Comparison of ENCODE assay signal across 1 cellular context in the genomic region with DNA sequence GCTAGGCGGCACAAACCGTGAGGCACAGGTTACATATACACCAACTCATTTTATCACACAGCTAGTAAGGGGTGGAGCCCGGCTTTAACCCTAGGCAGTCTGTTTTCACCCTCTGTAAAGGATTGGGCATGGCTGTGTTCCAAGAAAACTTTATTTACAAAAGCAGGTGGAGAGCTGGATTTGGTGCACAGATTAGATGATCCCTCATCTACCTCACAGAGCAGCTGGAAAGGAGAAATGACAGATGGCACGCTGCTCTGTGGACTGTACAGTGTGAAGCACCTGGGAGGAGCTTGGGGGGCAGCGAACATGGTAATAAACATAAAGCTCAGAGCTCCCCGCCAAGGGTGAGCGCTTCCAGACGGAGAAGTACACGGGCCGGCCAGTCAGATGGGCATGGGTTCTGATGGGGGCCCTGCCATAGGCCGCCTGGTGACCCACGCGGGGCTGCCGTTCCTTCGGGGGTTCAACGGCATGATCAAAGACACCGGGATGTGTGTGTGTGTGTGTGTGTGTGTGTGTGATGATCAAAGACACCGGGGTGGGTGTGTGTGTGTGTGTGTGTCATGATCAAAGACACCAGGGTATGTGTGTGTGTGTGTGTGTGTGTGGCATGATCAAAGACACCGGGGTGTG.
A peak's percentile ranks its signal among the peaks of the same experiment; 100 is the strongest.
TF ChIP-seq lines count a peak whose summit lies in the region.

No MANE protein-coding gene starts in this region.

TF ChIP-seq in HepG2, 621 proteins besides CTCF, POLR2A, EP300 and RAD21 (continued from another document and continues in another):
- TF ChIP-seq PRDM10 (CRISPR knock-in tag; IDR thresholded peaks at IDR 0.05; ENCODE audit: low read depth) (no peak), CBX1 (IDR thresholded peaks at IDR 0.05; ENCODE audit: low read depth) (no peak), NFE2 (CRISPR knock-in tag; IDR thresholded peaks at IDR 0.05) (no peak), PREB (CRISPR knock-in tag; IDR thresholded peaks at IDR 0.05) (no peak), HOXA9 (CRISPR knock-in tag; IDR thresholded peaks at IDR 0.05; ENCODE audit: borderline replicate concordance) (no peak), ZNF562 (CRISPR knock-in tag; IDR thresholded peaks at IDR 0.05; ENCODE audit: borderline replicate concordance) (no peak), ZNF33B (CRISPR knock-in tag; IDR thresholded peaks at IDR 0.05) (no peak; the same call in 1 of the 2 replicates), MXI1 (IDR thresholded peaks at IDR 0.05; ENCODE audit: borderline replicate concordance, low read depth, low read length) (no peak), TEAD2 (CRISPR knock-in tag; IDR thresholded peaks at IDR 0.05) (no peak), MED13 (CRISPR knock-in tag; IDR thresholded peaks at IDR 0.05) (no peak), ZBTB21 (CRISPR knock-in tag; IDR thresholded peaks at IDR 0.05) (no peak), TBL1XR1 (IDR thresholded peaks at IDR 0.05; ENCODE audit: borderline replicate concordance, low read length, partially characterized antibody) (no peak), NFIC (IDR thresholded peaks at IDR 0.05; ENCODE audit: low read length) (no peak), CREB1 (IDR thresholded peaks at IDR 0.05) (no peak), CREB1 (CRISPR knock-in tag; IDR thresholded peaks at IDR 0.05) (no peak), NR2F2 (IDR thresholded peaks at IDR 0.05; ENCODE audit: borderline replicate concordance, low read depth) (no peak), FIP1L1 (IDR thresholded peaks at IDR 0.05; ENCODE audit: borderline replicate concordance, insufficient read depth, low read depth, low read length) (no peak), TRIM24 (CRISPR knock-in tag; IDR thresholded peaks at IDR 0.05) (no peak), KMT2B (CRISPR knock-in tag; IDR thresholded peaks at IDR 0.05) (no peak), MTF1 (CRISPR knock-in tag; IDR thresholded peaks at IDR 0.05) (no peak), ZSCAN9 (CRISPR knock-in tag; IDR thresholded peaks at IDR 0.05; ENCODE audit: borderline replicate concordance) (no peak), ZNF20 (CRISPR knock-in tag; IDR thresholded peaks at IDR 0.05) (no peak), ZNF225 (CRISPR knock-in tag; IDR thresholded peaks at IDR 0.05) (no peak), ZNF558 (CRISPR knock-in tag; IDR thresholded peaks at IDR 0.05; ENCODE audit: borderline replicate concordance) (no peak), ZNF337 (CRISPR knock-in tag; IDR thresholded peaks at IDR 0.05; ENCODE audit: borderline replicate concordance, low read depth) (no peak), TCF12 (IDR thresholded peaks at IDR 0.05) (no peak), TCF12 (CRISPR knock-in tag; IDR thresholded peaks at IDR 0.05) (no peak), ZIK1 (CRISPR knock-in tag; IDR thresholded peaks at IDR 0.05; ENCODE audit: borderline replicate concordance, low read depth) (no peak), SYNCRIP (IDR thresholded peaks at IDR 0.05; ENCODE audit: insufficient read depth, low read depth, low read length) (no peak), ZNF414 (CRISPR knock-in tag; IDR thresholded peaks at IDR 0.05) (no peak; the same call in none of the 2 replicates), HOXA7 (CRISPR knock-in tag; IDR thresholded peaks at IDR 0.05) (no peak), RXRA (CRISPR knock-in tag; IDR thresholded peaks at IDR 0.05) (no peak), ZSCAN21 (CRISPR knock-in tag; IDR thresholded peaks at IDR 0.05; ENCODE audit: borderline replicate concordance) (0 out of 2 replicates have a peak, but pooled peaks have one; percentile 32), NR3C1 (CRISPR knock-in tag; IDR thresholded peaks at IDR 0.05) (no peak), PHB2 (IDR thresholded peaks at IDR 0.05; ENCODE audit: partially characterized antibody) (no peak), ZNF605 (CRISPR knock-in tag; IDR thresholded peaks at IDR 0.05) (peak; percentile 22; the same call in 1 of the 2 replicates), ZNF552 (CRISPR knock-in tag; IDR thresholded peaks at IDR 0.05; ENCODE audit: borderline replicate concordance) (no peak), MXD4 (CRISPR knock-in tag; IDR thresholded peaks at IDR 0.05) (peak; percentile 53; the same call in 1 of the 2 replicates), RFX3 (CRISPR knock-in tag; IDR thresholded peaks at IDR 0.05) (no peak), NKX3-1 (CRISPR knock-in tag; IDR thresholded peaks at IDR 0.05) (no peak), DNMT3B (CRISPR knock-in tag; conservative IDR thresholded peaks at IDR 0.05) (no peak), NCOA1 (CRISPR knock-in tag; IDR thresholded peaks at IDR 0.05) (no peak; the same call in 1 of the 2 replicates), ZNF367 (CRISPR knock-in tag; IDR thresholded peaks at IDR 0.05; ENCODE audit: borderline replicate concordance) (no peak), NR2F6 (IDR thresholded peaks at IDR 0.05) (0 out of 2 replicates have a peak, but pooled peaks have one; percentile 22), NR2F6 (CRISPR knock-in tag; IDR thresholded peaks at IDR 0.05) (no peak), HNRNPK (IDR thresholded peaks at IDR 0.05; ENCODE audit: low read depth, low read length, poor library complexity, severe bottlenecking) (no peak), DDIT3 (CRISPR knock-in tag; IDR thresholded peaks at IDR 0.05) (no peak), ZNF431 (CRISPR knock-in tag; IDR thresholded peaks at IDR 0.05; ENCODE audit: borderline replicate concordance, low read depth) (no peak), ZNF547 (CRISPR knock-in tag; IDR thresholded peaks at IDR 0.05) (peak; percentile 36; the same call in 1 of the 2 replicates)
- TF ChIP-seq, protein P1, sequence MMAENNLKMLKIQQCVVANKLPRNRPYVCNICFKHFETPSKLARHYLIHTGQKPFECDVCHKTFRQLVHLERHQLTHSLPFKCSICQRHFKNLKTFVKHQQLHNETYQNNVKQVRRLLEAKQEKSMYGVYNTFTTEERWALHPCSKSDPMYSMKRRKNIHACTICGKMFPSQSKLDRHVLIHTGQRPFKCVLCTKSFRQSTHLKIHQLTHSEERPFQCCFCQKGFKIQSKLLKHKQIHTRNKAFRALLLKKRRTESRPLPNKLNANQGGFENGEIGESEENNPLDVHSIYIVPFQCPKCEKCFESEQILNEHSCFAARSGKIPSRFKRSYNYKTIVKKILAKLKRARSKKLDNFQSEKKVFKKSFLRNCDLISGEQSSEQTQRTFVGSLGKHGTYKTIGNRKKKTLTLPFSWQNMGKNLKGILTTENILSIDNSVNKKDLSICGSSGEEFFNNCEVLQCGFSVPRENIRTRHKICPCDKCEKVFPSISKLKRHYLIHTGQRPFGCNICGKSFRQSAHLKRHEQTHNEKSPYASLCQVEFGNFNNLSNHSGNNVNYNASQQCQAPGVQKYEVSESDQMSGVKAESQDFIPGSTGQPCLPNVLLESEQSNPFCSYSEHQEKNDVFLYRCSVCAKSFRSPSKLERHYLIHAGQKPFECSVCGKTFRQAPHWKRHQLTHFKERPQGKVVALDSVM (CRISPR knock-in tag; IDR thresholded peaks at IDR 0.05), result no peak
- TF ChIP-seq, protein P2, sequence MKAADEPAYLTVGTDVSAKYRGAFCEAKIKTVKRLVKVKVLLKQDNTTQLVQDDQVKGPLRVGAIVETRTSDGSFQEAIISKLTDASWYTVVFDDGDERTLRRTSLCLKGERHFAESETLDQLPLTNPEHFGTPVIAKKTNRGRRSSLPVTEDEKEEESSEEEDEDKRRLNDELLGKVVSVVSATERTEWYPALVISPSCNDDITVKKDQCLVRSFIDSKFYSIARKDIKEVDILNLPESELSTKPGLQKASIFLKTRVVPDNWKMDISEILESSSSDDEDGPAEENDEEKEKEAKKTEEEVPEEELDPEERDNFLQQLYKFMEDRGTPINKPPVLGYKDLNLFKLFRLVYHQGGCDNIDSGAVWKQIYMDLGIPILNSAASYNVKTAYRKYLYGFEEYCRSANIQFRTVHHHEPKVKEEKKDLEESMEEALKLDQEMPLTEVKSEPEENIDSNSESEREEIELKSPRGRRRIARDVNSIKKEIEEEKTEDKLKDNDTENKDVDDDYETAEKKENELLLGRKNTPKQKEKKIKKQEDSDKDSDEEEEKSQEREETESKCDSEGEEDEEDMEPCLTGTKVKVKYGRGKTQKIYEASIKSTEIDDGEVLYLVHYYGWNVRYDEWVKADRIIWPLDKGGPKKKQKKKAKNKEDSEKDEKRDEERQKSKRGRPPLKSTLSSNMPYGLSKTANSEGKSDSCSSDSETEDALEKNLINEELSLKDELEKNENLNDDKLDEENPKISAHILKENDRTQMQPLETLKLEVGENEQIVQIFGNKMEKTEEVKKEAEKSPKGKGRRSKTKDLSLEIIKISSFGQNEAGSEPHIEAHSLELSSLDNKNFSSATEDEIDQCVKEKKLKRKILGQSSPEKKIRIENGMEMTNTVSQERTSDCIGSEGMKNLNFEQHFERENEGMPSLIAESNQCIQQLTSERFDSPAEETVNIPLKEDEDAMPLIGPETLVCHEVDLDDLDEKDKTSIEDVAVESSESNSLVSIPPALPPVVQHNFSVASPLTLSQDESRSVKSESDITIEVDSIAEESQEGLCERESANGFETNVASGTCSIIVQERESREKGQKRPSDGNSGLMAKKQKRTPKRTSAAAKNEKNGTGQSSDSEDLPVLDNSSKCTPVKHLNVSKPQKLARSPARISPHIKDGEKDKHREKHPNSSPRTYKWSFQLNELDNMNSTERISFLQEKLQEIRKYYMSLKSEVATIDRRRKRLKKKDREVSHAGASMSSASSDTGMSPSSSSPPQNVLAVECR (CRISPR knock-in tag; IDR thresholded peaks at IDR 0.05; ENCODE audit: borderline replicate concordance), result peak; percentile 47; the same call in 1 of the 2 replicates
- TF ChIP-seq, protein P3, sequence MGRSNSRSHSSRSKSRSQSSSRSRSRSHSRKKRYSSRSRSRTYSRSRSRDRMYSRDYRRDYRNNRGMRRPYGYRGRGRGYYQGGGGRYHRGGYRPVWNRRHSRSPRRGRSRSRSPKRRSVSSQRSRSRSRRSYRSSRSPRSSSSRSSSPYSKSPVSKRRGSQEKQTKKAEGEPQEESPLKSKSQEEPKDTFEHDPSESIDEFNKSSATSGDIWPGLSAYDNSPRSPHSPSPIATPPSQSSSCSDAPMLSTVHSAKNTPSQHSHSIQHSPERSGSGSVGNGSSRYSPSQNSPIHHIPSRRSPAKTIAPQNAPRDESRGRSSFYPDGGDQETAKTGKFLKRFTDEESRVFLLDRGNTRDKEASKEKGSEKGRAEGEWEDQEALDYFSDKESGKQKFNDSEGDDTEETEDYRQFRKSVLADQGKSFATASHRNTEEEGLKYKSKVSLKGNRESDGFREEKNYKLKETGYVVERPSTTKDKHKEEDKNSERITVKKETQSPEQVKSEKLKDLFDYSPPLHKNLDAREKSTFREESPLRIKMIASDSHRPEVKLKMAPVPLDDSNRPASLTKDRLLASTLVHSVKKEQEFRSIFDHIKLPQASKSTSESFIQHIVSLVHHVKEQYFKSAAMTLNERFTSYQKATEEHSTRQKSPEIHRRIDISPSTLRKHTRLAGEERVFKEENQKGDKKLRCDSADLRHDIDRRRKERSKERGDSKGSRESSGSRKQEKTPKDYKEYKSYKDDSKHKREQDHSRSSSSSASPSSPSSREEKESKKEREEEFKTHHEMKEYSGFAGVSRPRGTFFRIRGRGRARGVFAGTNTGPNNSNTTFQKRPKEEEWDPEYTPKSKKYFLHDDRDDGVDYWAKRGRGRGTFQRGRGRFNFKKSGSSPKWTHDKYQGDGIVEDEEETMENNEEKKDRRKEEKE (IDR thresholded peaks at IDR 0.05), result no peak
- TF ChIP-seq, protein P4, sequence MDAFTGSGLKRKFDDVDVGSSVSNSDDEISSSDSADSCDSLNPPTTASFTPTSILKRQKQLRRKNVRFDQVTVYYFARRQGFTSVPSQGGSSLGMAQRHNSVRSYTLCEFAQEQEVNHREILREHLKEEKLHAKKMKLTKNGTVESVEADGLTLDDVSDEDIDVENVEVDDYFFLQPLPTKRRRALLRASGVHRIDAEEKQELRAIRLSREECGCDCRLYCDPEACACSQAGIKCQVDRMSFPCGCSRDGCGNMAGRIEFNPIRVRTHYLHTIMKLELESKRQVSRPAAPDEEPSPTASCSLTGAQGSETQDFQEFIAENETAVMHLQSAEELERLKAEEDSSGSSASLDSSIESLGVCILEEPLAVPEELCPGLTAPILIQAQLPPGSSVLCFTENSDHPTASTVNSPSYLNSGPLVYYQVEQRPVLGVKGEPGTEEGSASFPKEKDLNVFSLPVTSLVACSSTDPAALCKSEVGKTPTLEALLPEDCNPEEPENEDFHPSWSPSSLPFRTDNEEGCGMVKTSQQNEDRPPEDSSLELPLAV (CRISPR knock-in tag; conservative IDR thresholded peaks at IDR 0.05; ENCODE audit: low read depth), result no peak
